8 cellular contexts compared by ENCODE assay signal in the genomic region with DNA sequence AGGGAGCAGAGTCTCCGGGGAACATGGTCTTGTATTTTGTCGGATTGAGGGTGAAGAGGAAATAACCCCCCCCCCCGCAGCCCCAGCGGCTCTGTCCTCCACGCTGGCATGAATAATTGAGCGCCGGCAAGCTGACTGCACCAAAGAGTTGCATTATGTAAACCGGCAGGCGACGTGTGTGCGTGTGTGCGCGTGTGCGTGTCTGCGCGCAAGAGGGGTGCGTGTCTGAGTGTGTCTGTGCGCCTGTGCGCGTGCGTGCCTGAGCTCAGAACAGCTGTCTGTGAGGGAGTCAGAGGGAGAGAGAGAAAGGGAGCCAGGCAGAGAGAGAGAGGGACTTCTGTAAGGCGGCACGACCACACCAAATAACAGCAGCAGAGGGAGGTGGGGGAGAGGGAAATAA.
A peak's percentile ranks its signal among the peaks of the same experiment; 100 is the strongest.
DNase-seq lines count a peak whose midpoint lies in the region; ATAC-seq, FAIRE-seq and TF ChIP-seq lines count a peak whose summit lies in the region.

No MANE protein-coding gene starts in this region.

- POLR2A ChIA-PET in A673 (lab: Charles Lee; ENCODE audit: low non-redundant PET), result no interaction called here

- peak; percentile 78 for ATAC-seq in body of pancreas

- H3K27ac ChIP-seq in A673 (ENCODE audit: low read depth, low read length, poor library complexity, severe bottlenecking) (no peak overlapping the region), body of pancreas (peak overlapping the region in 2 of 4 donors; percentile 1 to 51)

- no peaks in the 10 kb centered on the region for H3K9me3 ChIP-seq in A673 (ENCODE audit: low read depth, low read length, poor library complexity, severe bottlenecking)
- H3K9me3 ChIP-seq in body of pancreas, result no peaks in the 10 kb centered on the region

- H3K4me3 ChIP-seq in A673 (ENCODE audit: low read depth, low read length, poor library complexity, severe bottlenecking), result peak overlapping the region; percentile 39
- peak overlapping the region in 1 of 2 donors; percentile 24 for H3K4me3 ChIP-seq in body of pancreas

- intact Hi-C loops in A673 (cut with micrococcal nuclease; ENCODE audit: unreplicated experiment), result no loop called here
- intact Hi-C loops in body of pancreas (cut with DNase I), result no loop called here

- BruUV-seq in A673 (replicated peaks; lab: Mats Ljungman, UMichigan), result no TSS peak

- H3K36me3 ChIP-seq in A673 (ENCODE audit: insufficient read depth, low read length, poor library complexity, severe bottlenecking) (no peaks in the 10 kb centered on the region), body of pancreas (replicated peaks in 1 of 2; ENCODE audit: insufficient read depth in 1 of 2, low read depth in 2 of 2) (no peaks in the 10 kb centered on the region)

- FAIRE-seq in GM12892 (lab: Jason Lieb, UNC), result peak; percentile 84

- 0 to 9% methylated on average over 16 to 23 of the region's 23 CpGs for WGBS in body of pancreas, 2 donors

- CTCF ChIA-PET in A673 (lab: Charles Lee), result interaction anchor here (0.6 kb wide), 1 partner anchor 9 kb away, joined by 3 read pairs; no protein-coding TSS in a partner anchor

- no peak; the same call in 1 of the 2 replicates for TF ChIP-seq POLR2A in GM12892 (IDR thresholded peaks at IDR 0.05; ENCODE audit: low read depth, low read length)
- peak in 2 of 3 donors; percentile 43 to 50 for TF ChIP-seq POLR2A in body of pancreas (IDR thresholded peaks at IDR 0.05)

- peak; percentile 80 for DNase-seq in A673 (ENCODE audit: low spot score)
- DNase-seq in GM12892 (ENCODE audit: insufficient read length), result no peak
- peak; percentile 65 for DNase-seq in NCI-H2227 (lab: John Stamatoyannopoulos, UW; ENCODE audit: unreplicated experiment)
- peak; percentile 53 to 74 (median 70) for DNase-seq in body of pancreas
- peak; percentile 47 for DNase-seq in kidney tubule cell (ENCODE audit: low spot score)
- DNase-seq in stimulated activated CD8-positive, alpha-beta memory T cell treated with anti-CD3 and anti-CD28 coated beads, Interleukin-4, amount 100 ng/mL, for 48 hours, result peak; percentile 39
- no peak for DNase-seq in HUDEP-2 (lab: John Stamatoyannopoulos, UW; ENCODE audit: unreplicated experiment in 76 of 76)
- no peak for DNase-seq in NCI-H146 (lab: John Stamatoyannopoulos, UW)

- H3K4me1 ChIP-seq in A673 (ENCODE audit: insufficient read depth, low read length, poor library complexity, severe bottlenecking), result peaks cover 19% of the 10 kb centered on the region
- H3K4me1 ChIP-seq in body of pancreas, result peaks cover 30% of the 10 kb centered on the region

- no peaks in the 10 kb centered on the region for H3K27me3 ChIP-seq in A673 (replicated peaks; ENCODE audit: insufficient read depth, low read depth, low read length, poor library complexity)
- H3K27me3 ChIP-seq in body of pancreas, result no peaks in the 10 kb centered on the region

- no peak for TF ChIP-seq CTCF in A673 (conservative IDR thresholded peaks at IDR 0.05; ENCODE audit: low read depth, low read length)
- peak in 1 of 7 experiments; percentile 5 for TF ChIP-seq CTCF in body of pancreas (IDR thresholded peaks at IDR 0.05)

Comparison
In these comparisons a context has a peak if more than half of its experiments do, and no peak if none do; other contexts are left out.
1. DNase-seq: peak in A673 (single experiment), NCI-H2227 (single experiment), body of pancreas (4 of 4), kidney tubule cell (single experiment) and stimulated activated CD8-positive, alpha-beta memory T cell treated with anti-CD3 and anti-CD28 coated beads, Interleukin-4, amount 100 ng/mL, for 48 hours (single experiment); none in GM12892 (single experiment), HUDEP-2 (0 of 76) and NCI-H146 (single experiment).